19 cellular contexts compared by ENCODE assay signal in genomic region chr6:42221546-42221945, GRCh38. TPM values are rescaled to one million over a fixed set of nuclear protein-coding genes. Genes with fewer than 3 reads are reported as not detected.
DNase-seq lines count a peak whose midpoint lies in the region; ATAC-seq and TF ChIP-seq lines count a peak whose summit lies in the region.
"Had no signal": no experiment of that assay in that cellular context is flagged by ENCODE, and none has a peak within 500 bp of the region (broad histone marks: within the 10 kb centered on the region; RNA-seq: fewer than 3 reads in every experiment).

No MANE protein-coding gene starts in this region.

- no peak for ATAC-seq in activated T-helper 17 cell treated with anti-CD3 and anti-CD28 coated beads, Interleukin-2, amount 50 U/mL, for 72 hours (replicated peaks)
- ATAC-seq in GM21717 (IDR thresholded peaks at IDR 0.05; ENCODE audit: unreplicated experiment), result no peak

- H3K27me3 ChIP-seq in mammary epithelial cell (ENCODE audit: insufficient read depth, low read length) (no peaks in the 10 kb centered on the region), breast epithelium (no peaks in the 10 kb centered on the region), esophagus squamous epithelium (no peaks in the 10 kb centered on the region)

- no peak for TF ChIP-seq CTCF in mammary epithelial cell (conservative IDR thresholded peaks at IDR 0.05 in 1 of 2, IDR thresholded peaks at IDR 0.05 in 1 of 2; ENCODE audit: extremely low read depth in 1 of 2, insufficient read depth in 1 of 2, low read depth in 1 of 2, low read length in 2 of 2)
- no peak for TF ChIP-seq CTCF in breast epithelium (IDR thresholded peaks at IDR 0.05)
- TF ChIP-seq CTCF in esophagus squamous epithelium (IDR thresholded peaks at IDR 0.05), result no peak
- no peak for TF ChIP-seq CTCF in type B pancreatic cell (conservative IDR thresholded peaks at IDR 0.05)

- no peak overlapping the region for H3K4me3 Mint-ChIP-seq in activated T-helper 17 cell treated with anti-CD3 and anti-CD28 coated beads, Interleukin-2, amount 50 U/mL, for 72 hours
- H3K4me3 Mint-ChIP-seq in type B pancreatic cell, result no peak overlapping the region

- H3K9me3 Mint-ChIP-seq in activated T-helper 17 cell treated with anti-CD3 and anti-CD28 coated beads, Interleukin-2, amount 50 U/mL, for 72 hours, result no peaks in the 10 kb centered on the region
- no peaks in the 10 kb centered on the region for H3K9me3 Mint-ChIP-seq in type B pancreatic cell
- H3K9me3 Mint-ChIP-seq: CD4-positive, alpha-beta T cell had no signal

- peak; percentile 67 for DNase-seq in mammary epithelial cell
- DNase-seq in breast epithelium (ENCODE audit: low spot score in 2 of 2), result no peak
- DNase-seq in esophagus squamous epithelium (lab: John Stamatoyannopoulos, UW), result no peak
- no peak for DNase-seq in type B pancreatic cell (ENCODE audit: extremely low spot score, unreplicated experiment)
- DNase-seq in SIG-M5 treated with dmso at 0.1 percent for 504 hours (lab: John Stamatoyannopoulos, UW; ENCODE audit: unreplicated experiment), result no peak
- no peak for DNase-seq in medulla oblongata (ENCODE audit: extremely low spot score)
- DNase-seq: Caco-2; CD4-positive, alpha-beta T cell; DMS153; GF-D8; GOT3; NCI-H1694 treated with DMSO at 0.1 percent for 48 hours; NCI-H226; NCI-H524; NCI-H82; Right ventricle myocardium superior had no signal

- dilution Hi-C loops in mammary epithelial cell (cut with HindIII; ENCODE audit: low sequenced_read_pairs), result no loop called here

- TF ChIP-seq POLR2A in breast epithelium (IDR thresholded peaks at IDR 0.05) (no peak), esophagus squamous epithelium (IDR thresholded peaks at IDR 0.05) (no peak)

- no peak overlapping the region for H3K9ac ChIP-seq in mammary epithelial cell (ENCODE audit: insufficient read depth, low read length)

- peak overlapping the region; percentile 78 for H2AFZ ChIP-seq in mammary epithelial cell (ENCODE audit: low read depth, low read length)

- peaks cover 10% of the 10 kb centered on the region for H3K79me2 ChIP-seq in mammary epithelial cell (ENCODE audit: insufficient read depth, low read length)

- H3K27ac Mint-ChIP-seq in activated T-helper 17 cell treated with anti-CD3 and anti-CD28 coated beads, Interleukin-2, amount 50 U/mL, for 72 hours, result peak overlapping the region; percentile 63
- peak overlapping the region; percentile 48 for H3K27ac Mint-ChIP-seq in type B pancreatic cell
- H3K27ac Mint-ChIP-seq: CD4-positive, alpha-beta T cell had no signal

- in situ Hi-C loops in mammary epithelial cell (cut with MboI; ENCODE audit: low sequenced_read_pairs in 2 of 2), result loop anchor here (25.0 kb wide), 2 partner anchors 434 to 666 kb away; partner anchors contain the start of genes FRS3 (in 1 of the 2), PRICKLE4 (in 1 of the 2), RPL7L1 (in 1 of the 2) and TOMM6 (in 1 of the 2)

- H4K20me1 ChIP-seq in mammary epithelial cell (ENCODE audit: insufficient read depth, low read length), result no peaks in the 10 kb centered on the region

- peak overlapping the region; percentile 22 for H3K4me2 ChIP-seq in mammary epithelial cell (ENCODE audit: insufficient read depth, low read depth, low read length)

- H3K36me3 Mint-ChIP-seq in activated T-helper 17 cell treated with anti-CD3 and anti-CD28 coated beads, Interleukin-2, amount 50 U/mL, for 72 hours (ENCODE audit: low read depth), result peaks cover 6% of the 10 kb centered on the region
- H3K36me3 Mint-ChIP-seq in type B pancreatic cell, result peaks cover 4% of the 10 kb centered on the region

- H3K27me3 Mint-ChIP-seq in activated T-helper 17 cell treated with anti-CD3 and anti-CD28 coated beads, Interleukin-2, amount 50 U/mL, for 72 hours, result no peaks in the 10 kb centered on the region
- H3K27me3 Mint-ChIP-seq in type B pancreatic cell, result no peaks in the 10 kb centered on the region
- H3K27me3 Mint-ChIP-seq: CD4-positive, alpha-beta T cell had no signal

- H3K27ac ChIP-seq in mammary epithelial cell (ENCODE audit: insufficient read depth, low read depth, low read length) (peak overlapping the region; percentile 43), breast epithelium (no peak overlapping the region), esophagus squamous epithelium (peak overlapping the region in 3 of 4 donors; percentile 18 to 71 (median 63))
- H3K27ac ChIP-seq: SK-N-MC had no signal

- no TSS peak for BruUV-seq in mammary epithelial cell (replicated peaks; lab: Mats Ljungman, UMichigan)

- WGBS in mammary epithelial cell (ENCODE audit: low coverage, missing lambda C conversion rate), result 13% methylated on average over 4 of the region's 4 CpGs
- WGBS in esophagus squamous epithelium, 2 donors, result 48 to 53% methylated on average over 2 to 4 of the region's 4 CpGs

- H3K9me3 ChIP-seq in mammary epithelial cell (replicated peaks; ENCODE audit: insufficient read depth, low read length) (no peaks in the 10 kb centered on the region), breast epithelium (no peaks in the 10 kb centered on the region), esophagus squamous epithelium (no peaks in the 10 kb centered on the region)
- H3K9me3 ChIP-seq: Caco-2 had no signal

- H3K36me3 ChIP-seq in mammary epithelial cell (ENCODE audit: insufficient read depth, low read length) (no peaks in the 10 kb centered on the region), breast epithelium (no peaks in the 10 kb centered on the region), esophagus squamous epithelium (no peaks in the 10 kb centered on the region)

- CTCF ChIA-PET in mammary epithelial cell (lab: Charles Lee; ENCODE audit: low non-redundant PET), result no interaction called here

- peaks cover 48% of the 10 kb centered on the region for H3K4me1 ChIP-seq in mammary epithelial cell (ENCODE audit: insufficient read depth, low read length)
- no peaks in the 10 kb centered on the region for H3K4me1 ChIP-seq in breast epithelium
- peaks cover 7 to 65% (median 28%) of the 10 kb centered on the region in 3 donors for H3K4me1 ChIP-seq in esophagus squamous epithelium

- H3K4me3 ChIP-seq in mammary epithelial cell (replicated peaks in 1 of 3; ENCODE audit: insufficient read depth in 1 of 3, low read depth in 2 of 3, low read length in 3 of 3), result no peak overlapping the region
- no peak overlapping the region for H3K4me3 ChIP-seq in breast epithelium
- no peak overlapping the region for H3K4me3 ChIP-seq in esophagus squamous epithelium
- H3K4me3 ChIP-seq: SK-N-MC had no signal

- intact Hi-C loops in mammary epithelial cell (cut with micrococcal nuclease) (loop anchor here (10.0 kb wide), 2 partner anchors 287 to 653 kb away; partner anchors contain the start of gene RPL7L1), breast epithelium (cut with DNase I; ENCODE audit: low total_unique reads) (no loop called here), esophagus squamous epithelium (cut with DNase I) (no loop called here)

- peaks cover 10% of the 10 kb centered on the region for H3K4me1 Mint-ChIP-seq in activated T-helper 17 cell treated with anti-CD3 and anti-CD28 coated beads, Interleukin-2, amount 50 U/mL, for 72 hours
- peaks cover 12% of the 10 kb centered on the region for H3K4me1 Mint-ChIP-seq in type B pancreatic cell (ENCODE audit: unreplicated experiment)

RNA-seq across cellular contexts. Expression of gene MRPS10, which starts 3.9 kb away (rescaled TPM):
- total RNA-seq in mammary epithelial cell, result 10 to 100 TPM; 41.2 to 50.9 TPM
- 51.2 TPM for polyA plus RNA-seq in mammary epithelial cell
- 13.8 TPM for polyA minus RNA-seq in mammary epithelial cell
- 10 to 100 TPM; 25.6 to 37.0 (median 33.4) TPM for total RNA-seq in breast epithelium
- 10 to 100 TPM; 23.9 to 42.3 TPM for total RNA-seq in activated T-helper 17 cell treated with anti-CD3 and anti-CD28 coated beads, Interleukin-2, amount 50 U/mL, for 72 hours
- 10 to 100 TPM; 40.3 to 70.3 (median 46.2) TPM for total RNA-seq in esophagus squamous epithelium
- total RNA-seq in type B pancreatic cell (ENCODE audit: low replicate concordance), result 27.3 and 29.0 TPM in 2 replicates

RNA-seq across cellular contexts. Expression of gene GUCA1B, which starts 26.8 kb away (rescaled TPM):
- total RNA-seq in mammary epithelial cell (under 1 TPM in 1 of 2 donors, not detected in 1; 0.17 TPM), breast epithelium (1 to 10 TPM; 1.1 to 2.9 (median 1.5) TPM), esophagus squamous epithelium (1 to 10 TPM in 1 of 4 donors, under 1 TPM in 3; 0.22 to 2.8 (median 0.61) TPM), type B pancreatic cell (ENCODE audit: low replicate concordance) (0.67 and 1.1 TPM in 2 replicates)
- 0.39 TPM for polyA plus RNA-seq in mammary epithelial cell
- polyA minus RNA-seq in mammary epithelial cell, result not detected
- total RNA-seq in activated T-helper 17 cell treated with anti-CD3 and anti-CD28 coated beads, Interleukin-2, amount 50 U/mL, for 72 hours, result 1 to 10 TPM; 1.1 to 2.4 TPM

RNA-seq across cellular contexts. Expression of gene GUCA1A, which starts 48.4 kb away (rescaled TPM):
- total RNA-seq in mammary epithelial cell (not detected), breast epithelium (not detected), esophagus squamous epithelium (not detected), type B pancreatic cell (ENCODE audit: low replicate concordance) (0.41 and 0.57 TPM in 2 replicates)
- not detected for polyA plus RNA-seq in mammary epithelial cell
- not detected for polyA minus RNA-seq in mammary epithelial cell
- total RNA-seq in activated T-helper 17 cell treated with anti-CD3 and anti-CD28 coated beads, Interleukin-2, amount 50 U/mL, for 72 hours, result under 1 TPM; 0.22 to 0.61 TPM
- total RNA-seq: Caco-2; CD4-positive, alpha-beta T cell; Right ventricle myocardium superior had no signal

Comparison
In these comparisons a context has a peak if more than half of its experiments do, and no peak if none do; other contexts are left out.
1. H3K27ac ChIP-seq: peak in mammary epithelial cell (single experiment) and esophagus squamous epithelium (3 of 4); none in breast epithelium (0 of 2).